1 cellular context compared by ENCODE assay signal in genomic region chr19:43901395-43902390, GRCh38.
TF ChIP-seq lines count a peak whose summit lies in the region.

No MANE protein-coding gene starts in this region.

TF ChIP-seq in HepG2, 621 proteins besides CTCF, POLR2A, EP300 and RAD21 (continued from another document and continues in another):
- TF ChIP-seq ATF4 (CRISPR knock-in tag; IDR thresholded peaks at IDR 0.05) (no peak), ZFP37 (CRISPR knock-in tag; IDR thresholded peaks at IDR 0.05; ENCODE audit: borderline replicate concordance) (no peak), DNMT3B (CRISPR knock-in tag; conservative IDR thresholded peaks at IDR 0.05) (no peak), ZNF280B (CRISPR knock-in tag; IDR thresholded peaks at IDR 0.05; ENCODE audit: borderline replicate concordance) (peak; percentile 90; the same call in 1 of the 2 replicates), U2AF1 (optimal IDR thresholded peaks at IDR 0.05; ENCODE audit: low read depth, low read length) (no peak), ASH2L (IDR thresholded peaks at IDR 0.05; ENCODE audit: insufficient read length, low read depth, low read length) (peak; percentile 39), KMT2A (CRISPR knock-in tag; IDR thresholded peaks at IDR 0.05) (peak; percentile 32; the same call in 1 of the 2 replicates), AFF4 (CRISPR knock-in tag; IDR thresholded peaks at IDR 0.05) (no peak), SRY (CRISPR knock-in tag; IDR thresholded peaks at IDR 0.05) (0 out of 2 replicates have a peak, but pooled peaks have one; percentile 58), SUZ12 (IDR thresholded peaks at IDR 0.05; ENCODE audit: low read depth, low read length) (peak; percentile 51), ZNF577 (CRISPR knock-in tag; IDR thresholded peaks at IDR 0.05; ENCODE audit: borderline replicate concordance, low read depth) (no peak), ZBTB40 (IDR thresholded peaks at IDR 0.05) (no peak), ZBTB40 (CRISPR knock-in tag; IDR thresholded peaks at IDR 0.05) (0 out of 2 replicates have a peak, but pooled peaks have one; percentile 53), SOX6 (IDR thresholded peaks at IDR 0.05) (no peak), SOX6 (CRISPR knock-in tag; IDR thresholded peaks at IDR 0.05) (no peak), GFI1 (CRISPR knock-in tag; IDR thresholded peaks at IDR 0.05; ENCODE audit: borderline replicate concordance) (no peak), HMGXB4 (CRISPR knock-in tag; IDR thresholded peaks at IDR 0.05; ENCODE audit: borderline replicate concordance in 1 of 2, low read depth in 1 of 2) (0 out of 4 replicates have a peak, but pooled peaks of 1 of the 2 experiments have one; percentile 19), YEATS4 (CRISPR knock-in tag; IDR thresholded peaks at IDR 0.05; ENCODE audit: borderline replicate concordance) (peak; percentile 73), ARID4A (CRISPR knock-in tag; IDR thresholded peaks at IDR 0.05; ENCODE audit: borderline replicate concordance) (peak; percentile 75; the same call in 1 of the 2 replicates), ZNF607 (CRISPR knock-in tag; IDR thresholded peaks at IDR 0.05; ENCODE audit: borderline replicate concordance) (0 out of 2 replicates have a peak, but pooled peaks have one; percentile 22), GMEB2 (CRISPR knock-in tag; IDR thresholded peaks at IDR 0.05; ENCODE audit: low read depth) (no peak), ZNF547 (CRISPR knock-in tag; IDR thresholded peaks at IDR 0.05) (no peak), ZNF781 (CRISPR knock-in tag; IDR thresholded peaks at IDR 0.05; ENCODE audit: borderline replicate concordance, not compliant biosample characterization) (no peak)
